8 cellular contexts compared by ENCODE assay signal in the genomic region with DNA sequence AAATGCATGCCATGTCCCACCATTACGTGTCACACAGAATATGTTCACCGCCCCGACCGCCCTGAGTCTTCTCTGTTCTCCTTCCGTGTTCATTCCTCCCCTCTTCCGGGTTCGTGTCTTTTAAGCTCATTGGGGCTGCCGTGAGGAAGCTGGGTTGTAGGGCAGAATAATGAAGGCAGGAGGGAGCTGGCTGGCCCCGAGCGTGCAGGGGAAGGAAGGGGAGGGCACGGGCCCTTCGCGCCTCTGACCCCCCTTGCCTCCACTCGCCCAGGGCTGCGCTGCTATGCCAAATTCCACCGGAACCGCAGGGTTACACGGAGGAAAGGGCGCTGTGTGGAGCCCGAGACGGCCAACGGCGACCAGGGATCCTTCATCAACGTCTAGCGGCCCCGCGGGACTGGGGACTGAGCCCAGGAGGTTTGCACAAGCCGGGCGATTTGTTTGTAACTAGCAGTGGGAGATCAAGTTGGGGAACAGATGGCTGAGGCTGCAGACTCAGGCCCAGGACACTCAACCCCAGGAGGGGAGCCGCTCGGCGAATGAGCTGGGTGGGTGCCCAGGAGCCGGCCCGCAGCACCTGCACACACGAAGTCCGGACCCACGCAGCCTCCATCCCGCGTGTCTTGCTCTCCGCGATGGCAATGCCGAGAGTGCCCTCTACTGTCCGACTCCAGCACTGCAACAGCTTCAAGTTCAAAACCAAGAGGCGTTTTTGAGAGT. TPM values are rescaled to one million over a fixed set of nuclear protein-coding genes. Genes with fewer than 3 reads are reported as not detected.
DNase-seq lines count a peak whose midpoint lies in the region; ATAC-seq, FAIRE-seq and TF ChIP-seq lines count a peak whose summit lies in the region.

No MANE protein-coding gene starts in this region.

- H3K27me3 ChIP-seq in astrocyte (ENCODE audit: insufficient read depth, low read length) (no peaks in the 10 kb centered on the region), gastrocnemius medialis (no peaks in the 10 kb centered on the region)

- H3K9me3 ChIP-seq in astrocyte (ENCODE audit: insufficient read depth, low read depth, low read length): no peaks in the 10 kb centered on the region
- no peaks in the 10 kb centered on the region for H3K9me3 ChIP-seq in gastrocnemius medialis

- no peak overlapping the region for H3K27ac Mint-ChIP-seq in astrocyte (ENCODE audit: unreplicated experiment)

- no peaks in the 10 kb centered on the region for H4K20me1 ChIP-seq in astrocyte (ENCODE audit: insufficient read depth, low read length)

- no peak for TF ChIP-seq POLR2A in gastrocnemius medialis (IDR thresholded peaks at IDR 0.05)

- H3K4me2 ChIP-seq in astrocyte (ENCODE audit: low read length): peak overlapping the region; percentile 76

- intact Hi-C loops in gastrocnemius medialis (cut with DNase I; ENCODE audit: low total_unique reads): loop anchor here (1.0 kb wide), 3 partner anchors 30 to 69 kb away; partner anchors contain the start of gene FBXO6

- peaks cover 37% of the 10 kb centered on the region for H3K27me3 Mint-ChIP-seq in astrocyte (ENCODE audit: low read depth, unreplicated experiment)

- in situ Hi-C loops in gastrocnemius medialis (cut with MboI; ENCODE audit: low sequenced_read_pairs in 4 of 4): loop anchor here (5.0 to 10.0 kb wide), 2 partner anchors 55 to 57 kb away; partner anchors contain the start of gene FBXO6 (in 4 of the 4)

- H3K36me3 Mint-ChIP-seq in astrocyte (ENCODE audit: low read depth, unreplicated experiment): no peaks in the 10 kb centered on the region

- H3K4me3 ChIP-seq in AG09309 (ENCODE audit: control insufficient read depth, low read depth, low read length) (peak overlapping the region; percentile 36), astrocyte (ENCODE audit: insufficient read depth, low read depth, low read length) (no peak overlapping the region), gastrocnemius medialis (peak overlapping the region; percentile 29 to 55 (median 50))

- peak; percentile 65 to 69 for ATAC-seq in gastrocnemius medialis
- ATAC-seq in HG02884 (IDR thresholded peaks at IDR 0.05; ENCODE audit: unreplicated experiment): no peak

- H3K9me3 Mint-ChIP-seq in astrocyte (ENCODE audit: unreplicated experiment): no peaks in the 10 kb centered on the region

- no peak overlapping the region for H3K9ac ChIP-seq in astrocyte (ENCODE audit: low read length)

- peak overlapping the region; percentile 87 for H2AFZ ChIP-seq in astrocyte (ENCODE audit: low read depth, low read length)

- no peaks in the 10 kb centered on the region for H3K36me3 ChIP-seq in astrocyte (ENCODE audit: insufficient read depth, low read length)
- H3K36me3 ChIP-seq in gastrocnemius medialis: no peaks in the 10 kb centered on the region

- no peak overlapping the region for H3K4me3 Mint-ChIP-seq in astrocyte (ENCODE audit: unreplicated experiment)

- no peaks in the 10 kb centered on the region for H3K79me2 ChIP-seq in astrocyte (ENCODE audit: insufficient read depth, low read length)

- FAIRE-seq in astrocyte (lab: Jason Lieb, UNC): no peak

- peaks cover 3% of the 10 kb centered on the region for H3K4me1 ChIP-seq in astrocyte (ENCODE audit: insufficient read depth, low read length)
- peaks cover 0 to 8% of the 10 kb centered on the region in 2 donors for H3K4me1 ChIP-seq in gastrocnemius medialis

- no peaks in the 10 kb centered on the region for H3K4me1 Mint-ChIP-seq in astrocyte (ENCODE audit: low read depth, unreplicated experiment)

- H3K27ac ChIP-seq in astrocyte (ENCODE audit: low read depth, low read length) (no peak overlapping the region), gastrocnemius medialis (no peak overlapping the region)

- DNase-seq in AG09309 (ENCODE audit: low read depth) (no peak), GM19240 (ENCODE audit: insufficient read length, low spot score) (peak; percentile 69), NCI-H1092 (lab: John Stamatoyannopoulos, UW) (peak; percentile 40), T1000 (lab: John Stamatoyannopoulos, UW) (peak; percentile 61), astrocyte (ENCODE audit: low read depth) (peak; percentile 20), hippocampal formation (lab: John Stamatoyannopoulos, UW) (peak; percentile 70 to 76), gastrocnemius medialis (peak; percentile 47 to 67)

- TF ChIP-seq CTCF in AG09309 (IDR thresholded peaks at IDR 0.05; ENCODE audit: control insufficient read depth, insufficient read depth, low read depth, low read length, missing control alignments): peak; percentile 99
- peak; percentile 95 for TF ChIP-seq CTCF in astrocyte (IDR thresholded peaks at IDR 0.05; ENCODE audit: insufficient read depth, low read depth, low read length)
- peak; percentile 73 to 96 (median 88) for TF ChIP-seq CTCF in gastrocnemius medialis (IDR thresholded peaks at IDR 0.05 in 4 of 5, conservative IDR thresholded peaks at IDR 0.05 in 1 of 5)

RNA-seq across cellular contexts. Expression of gene AGTRAP, which starts 16.5 kb away (rescaled TPM):
- total RNA-seq in astrocyte (38.7 and 46.3 TPM in 2 replicates), gastrocnemius medialis (100 to 1,000 TPM in 2 of 4 donors, 10 to 100 TPM in 2; 37.8 to 144 (median 103) TPM)

RNA-seq across cellular contexts. Expression of gene DRAXIN, which starts 28.0 kb away (rescaled TPM):
- total RNA-seq in astrocyte (0.79 and 1.7 TPM in 2 replicates), gastrocnemius medialis (not detected)

RNA-seq across cellular contexts. Expression of gene MAD2L2, which starts 38.5 kb away (rescaled TPM):
- 29.3 and 30.1 TPM in 2 replicates for total RNA-seq in astrocyte
- 10 to 100 TPM; 41.2 to 57.4 (median 46.9) TPM for total RNA-seq in gastrocnemius medialis

RNA-seq across cellular contexts. Expression of gene C1orf167, which starts 42.5 kb away (rescaled TPM):
- total RNA-seq in astrocyte (not detected in 2 replicates), gastrocnemius medialis (1 to 10 TPM in 1 of 4 donors, under 1 TPM in 1, not detected in 2; 1.00 to 1.4 TPM)

RNA-seq across cellular contexts. Expression of gene FBXO6, which starts 55.5 kb away (rescaled TPM):
- total RNA-seq in astrocyte (9.7 and 9.8 TPM in 2 replicates), gastrocnemius medialis (10 to 100 TPM; 15.7 to 34.4 (median 25.5) TPM)
